ENCODE assay signal across 8 cellular contexts in genomic region chr16:55494994-55495421, GRCh38. TPM values are rescaled to one million over a fixed set of nuclear protein-coding genes. Genes with fewer than 3 reads are reported as not detected.
A peak's percentile ranks its signal among the peaks of the same experiment; 100 is the strongest.
DNase-seq lines count a peak whose midpoint lies in the region; ATAC-seq and TF ChIP-seq lines count a peak whose summit lies in the region.

No MANE protein-coding gene starts in this region.

- H3K4me3 ChIP-seq in epithelial cell of esophagus (ENCODE audit: low read length) = no peak overlapping the region
- no peak overlapping the region for H3K4me3 ChIP-seq in CD8-positive, alpha-beta memory T cell (ENCODE audit: low read length)

- DNase-seq in CD1c-positive myeloid dendritic cell (ENCODE audit: extremely low spot score) (peak; percentile 72), NOMO-1 treated with DMSO at 0.1 percent for 48 hours (lab: John Stamatoyannopoulos, UW; ENCODE audit: unreplicated experiment) (peak; percentile 42), epithelial cell of esophagus (ENCODE audit: low read depth) (peak; percentile 82), middle frontal gyrus (ENCODE audit: extremely low spot score, low spot score) (peak; percentile 56), ecto neural progenitor cell (ENCODE audit: low spot score) (no peak)
- DNase-seq in activated naive CD4-positive, alpha-beta T cell treated with anti-CD3 and anti-CD28 coated beads for 36 hours = no peak
- DNase-seq in CD8-positive, alpha-beta memory T cell = no peak

- no peaks in the 10 kb centered on the region for H3K27me3 ChIP-seq in CD8-positive, alpha-beta memory T cell (ENCODE audit: insufficient read depth, low read length, poor library complexity, severe bottlenecking)

- POLR2A ChIA-PET in CD8-positive, alpha-beta memory T cell (lab: Charles Lee) = no interaction called here

- no peak overlapping the region for H3K4me3 Mint-ChIP-seq in activated naive CD4-positive, alpha-beta T cell treated with anti-CD3 and anti-CD28 coated beads for 36 hours
- H3K4me3 Mint-ChIP-seq in CD8-positive, alpha-beta memory T cell = no peak overlapping the region

- peaks cover 4% of the 10 kb centered on the region for H3K27me3 Mint-ChIP-seq in activated naive CD4-positive, alpha-beta T cell treated with anti-CD3 and anti-CD28 coated beads for 36 hours (ENCODE audit: low read depth)
- peaks cover 12 to 14% of the 10 kb centered on the region in 2 donors for H3K27me3 Mint-ChIP-seq in CD8-positive, alpha-beta memory T cell

- no peaks in the 10 kb centered on the region for H3K9me3 ChIP-seq in CD8-positive, alpha-beta memory T cell (ENCODE audit: low read length)

- no peak overlapping the region for H3K27ac Mint-ChIP-seq in activated naive CD4-positive, alpha-beta T cell treated with anti-CD3 and anti-CD28 coated beads for 36 hours
- H3K27ac Mint-ChIP-seq in CD8-positive, alpha-beta memory T cell = no peak overlapping the region

- no peak for ATAC-seq in HG03139 (IDR thresholded peaks at IDR 0.05; ENCODE audit: unreplicated experiment)

- no peaks in the 10 kb centered on the region for H3K4me1 ChIP-seq in CD8-positive, alpha-beta memory T cell (ENCODE audit: insufficient read depth, low read length)

- no peaks in the 10 kb centered on the region for H3K36me3 ChIP-seq in CD8-positive, alpha-beta memory T cell (ENCODE audit: insufficient read depth, low read length)

- TF ChIP-seq CTCF in epithelial cell of esophagus (IDR thresholded peaks at IDR 0.05; ENCODE audit: insufficient read depth, low read depth, low read length, missing control alignments) = peak; percentile 72

- intact Hi-C loops in activated naive CD4-positive, alpha-beta T cell treated with anti-CD3 and anti-CD28 coated beads for 36 hours (cut with micrococcal nuclease) = no loop called here

- H3K4me1 Mint-ChIP-seq in activated naive CD4-positive, alpha-beta T cell treated with anti-CD3 and anti-CD28 coated beads for 36 hours (ENCODE audit: low read depth) = peaks cover 7% of the 10 kb centered on the region
- peaks cover 0 to 1% (median 0%) of the 10 kb centered on the region in 3 donors for H3K4me1 Mint-ChIP-seq in CD8-positive, alpha-beta memory T cell

- H3K9me3 Mint-ChIP-seq in activated naive CD4-positive, alpha-beta T cell treated with anti-CD3 and anti-CD28 coated beads for 36 hours = no peaks in the 10 kb centered on the region
- no peaks in the 10 kb centered on the region for H3K9me3 Mint-ChIP-seq in CD8-positive, alpha-beta memory T cell

- no peaks in the 10 kb centered on the region for H3K36me3 Mint-ChIP-seq in activated naive CD4-positive, alpha-beta T cell treated with anti-CD3 and anti-CD28 coated beads for 36 hours (ENCODE audit: low read depth)
- H3K36me3 Mint-ChIP-seq in CD8-positive, alpha-beta memory T cell = no peaks in the 10 kb centered on the region

- no peak overlapping the region for H3K27ac ChIP-seq in CD8-positive, alpha-beta memory T cell (ENCODE audit: low read depth, low read length)

- CTCF ChIA-PET in activated naive CD4-positive, alpha-beta T cell treated with anti-CD3 and anti-CD28 coated beads for 36 hours (lab: Charles Lee) = no interaction called here
- CTCF ChIA-PET in CD8-positive, alpha-beta memory T cell (lab: Charles Lee) = no interaction called here

RNA-seq across cellular contexts. Expression of gene LPCAT2, which starts 13.9 kb away (rescaled TPM):
- under 1 TPM; 0.12 to 0.32 TPM for total RNA-seq in activated naive CD4-positive, alpha-beta T cell treated with anti-CD3 and anti-CD28 coated beads for 36 hours
- 1 to 10 TPM in 1 of 2 experiments, under 1 TPM in 1; 0.33 to 1.2 TPM for total RNA-seq in CD8-positive, alpha-beta memory T cell
- polyA plus RNA-seq in CD8-positive, alpha-beta memory T cell = 0.29 TPM

RNA-seq across cellular contexts. Expression of gene MMP2, which starts 16.0 kb away (rescaled TPM):
- not detected for total RNA-seq in activated naive CD4-positive, alpha-beta T cell treated with anti-CD3 and anti-CD28 coated beads for 36 hours
- total RNA-seq in CD8-positive, alpha-beta memory T cell = not detected
- polyA plus RNA-seq in CD8-positive, alpha-beta memory T cell = not detected

Comparison
In these comparisons a context has a peak if more than half of its experiments do, and no peak if none do; other contexts are left out.
1. DNase-seq: peak in CD1c-positive myeloid dendritic cell (single experiment), NOMO-1 treated with DMSO at 0.1 percent for 48 hours (single experiment), epithelial cell of esophagus (single experiment) and middle frontal gyrus (single experiment); none in activated naive CD4-positive, alpha-beta T cell treated with anti-CD3 and anti-CD28 coated beads for 36 hours (single experiment), CD8-positive, alpha-beta memory T cell (0 of 5) and ecto neural progenitor cell (single experiment).